In the genomic region with DNA sequence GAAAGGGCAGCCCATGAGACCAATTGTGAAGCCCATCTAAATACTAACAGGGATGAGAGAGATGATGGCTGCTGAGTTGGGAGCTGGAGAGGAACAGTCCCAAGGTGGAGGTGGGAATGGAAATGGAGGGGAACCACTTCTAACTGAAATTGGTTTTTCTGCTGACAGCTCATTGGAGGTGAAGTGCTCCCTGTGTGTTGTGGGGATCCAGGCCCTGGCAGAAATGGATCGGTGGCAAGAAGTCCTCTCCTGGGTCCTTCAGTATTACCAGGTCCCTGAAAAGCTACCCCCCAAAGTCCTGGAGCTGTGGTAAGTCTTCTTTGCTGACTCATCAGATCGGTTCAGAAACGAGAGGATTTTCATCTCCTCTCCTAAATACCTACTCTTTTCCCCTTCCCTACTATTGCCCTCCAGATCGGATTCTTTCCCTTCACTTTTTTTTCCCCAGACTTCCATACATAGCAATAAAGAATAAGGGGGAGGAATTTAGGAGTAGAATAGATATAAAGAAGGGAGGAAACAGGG, we compare ENCODE assay signal across 1 cellular context.
A peak's percentile ranks its signal among the peaks of the same experiment; 100 is the strongest.
TF ChIP-seq lines count a peak whose summit lies in the region.

No MANE protein-coding gene starts in this region.

TF ChIP-seq in K562, 482 proteins besides CTCF, POLR2A, EP300 and RAD21:
- peak; percentile 96 for TF ChIP-seq ZNF316 (IDR thresholded peaks at IDR 0.05)
- TF ChIP-seq CEBPG (CRISPR knock-in tag; IDR thresholded peaks at IDR 0.05) = no peak
- TF ChIP-seq CEBPG (tag; conservative IDR thresholded peaks at IDR 0.05 in 1 of 2, IDR thresholded peaks at IDR 0.05 in 1 of 2) = no peak
- 0 out of 2 replicates have a peak, but pooled peaks have one; percentile 21 for TF ChIP-seq NFE2 (IDR thresholded peaks at IDR 0.05; ENCODE audit: low read depth)
- TF ChIP-seq JUND (IDR thresholded peaks at IDR 0.05; ENCODE audit: borderline replicate concordance, low read depth, low read length) = no peak
- no peak for TF ChIP-seq JUND (tag; IDR thresholded peaks at IDR 0.05; ENCODE audit: borderline replicate concordance, low read depth, low read length)
- TF ChIP-seq C11orf30 (IDR thresholded peaks at IDR 0.05; ENCODE audit: low read depth) = peak; percentile 92
- no peak for TF ChIP-seq NR4A1 (CRISPR knock-in tag; IDR thresholded peaks at IDR 0.05)
- TF ChIP-seq NR4A1 (tag; IDR thresholded peaks at IDR 0.05) = no peak
- TF ChIP-seq MBD2 (IDR thresholded peaks at IDR 0.05; ENCODE audit: borderline replicate concordance, low read depth) = no peak
- no peak for TF ChIP-seq ZNF408 (CRISPR knock-in tag; IDR thresholded peaks at IDR 0.05; ENCODE audit: low read depth)
- peak; percentile 86 for TF ChIP-seq MAFG (tag; conservative IDR thresholded peaks at IDR 0.05)
- TF ChIP-seq, protein P1, sequence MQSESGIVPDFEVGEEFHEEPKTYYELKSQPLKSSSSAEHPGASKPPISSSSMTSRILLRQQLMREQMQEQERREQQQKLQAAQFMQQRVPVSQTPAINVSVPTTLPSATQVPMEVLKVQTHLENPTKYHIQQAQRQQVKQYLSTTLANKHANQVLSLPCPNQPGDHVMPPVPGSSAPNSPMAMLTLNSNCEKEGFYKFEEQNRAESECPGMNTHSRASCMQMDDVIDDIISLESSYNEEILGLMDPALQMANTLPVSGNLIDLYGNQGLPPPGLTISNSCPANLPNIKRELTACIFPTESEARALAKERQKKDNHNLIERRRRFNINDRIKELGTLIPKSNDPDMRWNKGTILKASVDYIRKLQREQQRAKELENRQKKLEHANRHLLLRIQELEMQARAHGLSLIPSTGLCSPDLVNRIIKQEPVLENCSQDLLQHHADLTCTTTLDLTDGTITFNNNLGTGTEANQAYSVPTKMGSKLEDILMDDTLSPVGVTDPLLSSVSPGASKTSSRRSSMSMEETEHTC (IDR thresholded peaks at IDR 0.05) = no peak
- TF ChIP-seq MAFF (IDR thresholded peaks at IDR 0.05; ENCODE audit: low read length) = peak; percentile 91
- peak; percentile 94 for TF ChIP-seq MAFK (IDR thresholded peaks at IDR 0.05; ENCODE audit: low read length)
- TF ChIP-seq, protein P2, sequence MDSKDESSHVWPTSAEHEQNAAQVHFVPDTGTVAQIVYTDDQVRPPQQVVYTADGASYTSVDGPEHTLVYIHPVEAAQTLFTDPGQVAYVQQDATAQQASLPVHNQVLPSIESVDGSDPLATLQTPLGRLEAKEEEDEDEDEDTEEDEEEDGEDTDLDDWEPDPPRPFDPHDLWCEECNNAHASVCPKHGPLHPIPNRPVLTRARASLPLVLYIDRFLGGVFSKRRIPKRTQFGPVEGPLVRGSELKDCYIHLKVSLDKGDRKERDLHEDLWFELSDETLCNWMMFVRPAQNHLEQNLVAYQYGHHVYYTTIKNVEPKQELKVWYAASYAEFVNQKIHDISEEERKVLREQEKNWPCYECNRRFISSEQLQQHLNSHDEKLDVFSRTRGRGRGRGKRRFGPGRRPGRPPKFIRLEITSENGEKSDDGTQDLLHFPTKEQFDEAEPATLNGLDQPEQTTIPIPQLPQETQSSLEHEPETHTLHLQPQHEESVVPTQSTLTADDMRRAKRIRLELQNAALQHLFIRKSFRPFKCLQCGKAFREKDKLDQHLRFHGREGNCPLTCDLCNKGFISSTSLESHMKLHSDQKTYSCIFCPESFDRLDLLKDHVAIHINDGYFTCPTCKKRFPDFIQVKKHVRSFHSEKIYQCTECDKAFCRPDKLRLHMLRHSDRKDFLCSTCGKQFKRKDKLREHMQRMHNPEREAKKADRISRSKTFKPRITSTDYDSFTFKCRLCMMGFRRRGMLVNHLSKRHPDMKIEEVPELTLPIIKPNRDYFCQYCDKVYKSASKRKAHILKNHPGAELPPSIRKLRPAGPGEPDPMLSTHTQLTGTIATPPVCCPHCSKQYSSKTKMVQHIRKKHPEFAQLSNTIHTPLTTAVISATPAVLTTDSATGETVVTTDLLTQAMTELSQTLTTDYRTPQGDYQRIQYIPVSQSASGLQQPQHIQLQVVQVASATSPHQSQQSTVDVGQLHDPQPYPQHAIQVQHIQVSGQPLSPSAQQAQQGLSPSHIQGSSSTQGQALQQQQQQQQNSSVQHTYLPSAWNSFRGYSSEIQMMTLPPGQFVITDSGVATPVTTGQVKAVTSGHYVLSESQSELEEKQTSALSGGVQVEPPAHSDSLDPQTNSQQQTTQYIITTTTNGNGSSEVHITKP (IDR thresholded peaks at IDR 0.05; ENCODE audit: partially characterized antibody) = peak; percentile 91
